Comparison of ENCODE assay signal across 9 cellular contexts in genomic region chr19:46718934-46719551, GRCh38. TPM values are rescaled to one million over a fixed set of nuclear protein-coding genes. Genes with fewer than 3 reads are reported as not detected.
DNase-seq lines count a peak whose midpoint lies in the region; ATAC-seq and TF ChIP-seq lines count a peak whose summit lies in the region.
"Had no signal": no experiment of that assay in that cellular context is flagged by ENCODE, and none has a peak within 500 bp of the region (broad histone marks: within the 10 kb centered on the region; RNA-seq: fewer than 3 reads in every experiment).

No MANE protein-coding gene starts in this region.

- H3K4me3 ChIP-seq in uterus: no peak overlapping the region
- H3K4me3 ChIP-seq: SJSA1 had no signal

- no peaks in the 10 kb centered on the region for H3K27me3 Mint-ChIP-seq in activated CD4-positive, alpha-beta T cell treated with anti-CD3 and anti-CD28 coated beads for 36 hours
- no peaks in the 10 kb centered on the region for H3K27me3 Mint-ChIP-seq in activated naive CD8-positive, alpha-beta T cell treated with anti-CD3 and anti-CD28 coated beads for 36 hours
- no peaks in the 10 kb centered on the region for H3K27me3 Mint-ChIP-seq in stimulated activated memory B cell treated with anti-CD40 and anti-IgM and Interleukin-4, amounts not matched to agents 10 μg/mL and 1 μg/mL and 100 μg/mL, for 72 hours

- H3K9me3 Mint-ChIP-seq in activated CD4-positive, alpha-beta T cell treated with anti-CD3 and anti-CD28 coated beads for 36 hours (ENCODE audit: low read depth): no peaks in the 10 kb centered on the region
- H3K9me3 Mint-ChIP-seq in activated naive CD8-positive, alpha-beta T cell treated with anti-CD3 and anti-CD28 coated beads for 36 hours: no peaks in the 10 kb centered on the region
- H3K9me3 Mint-ChIP-seq in stimulated activated memory B cell treated with anti-CD40 and anti-IgM and Interleukin-4, amounts not matched to agents 10 μg/mL and 1 μg/mL and 100 μg/mL, for 72 hours: no peaks in the 10 kb centered on the region

- H3K4me1 ChIP-seq in uterus: peaks cover 8 to 9% of the 10 kb centered on the region in 2 donors

- H3K27ac Mint-ChIP-seq in activated CD4-positive, alpha-beta T cell treated with anti-CD3 and anti-CD28 coated beads for 36 hours: peak overlapping the region; percentile 95
- peak overlapping the region; percentile 94 for H3K27ac Mint-ChIP-seq in activated naive CD8-positive, alpha-beta T cell treated with anti-CD3 and anti-CD28 coated beads for 36 hours
- H3K27ac Mint-ChIP-seq in stimulated activated memory B cell treated with anti-CD40 and anti-IgM and Interleukin-4, amounts not matched to agents 10 μg/mL and 1 μg/mL and 100 μg/mL, for 72 hours: peak overlapping the region; percentile 82

- CTCF ChIA-PET in activated CD4-positive, alpha-beta T cell treated with anti-CD3 and anti-CD28 coated beads for 36 hours (lab: Charles Lee): no interaction called here

- POLR2A ChIA-PET in activated CD4-positive, alpha-beta T cell treated with anti-CD3 and anti-CD28 coated beads for 36 hours (lab: Charles Lee): interaction anchor here (0.7 kb wide), 1 partner anchor 10 kb away, joined by 3 read pairs; no protein-coding TSS in a partner anchor

- no peak overlapping the region for H3K27ac ChIP-seq in uterus
- H3K27ac ChIP-seq: SJSA1 had no signal

- TF ChIP-seq CTCF in uterus (IDR thresholded peaks at IDR 0.05): no peak

- no peak for TF ChIP-seq POLR2A in uterus (IDR thresholded peaks at IDR 0.05)

- H3K36me3 ChIP-seq in uterus: no peaks in the 10 kb centered on the region

- peaks cover 29% of the 10 kb centered on the region for H3K4me1 Mint-ChIP-seq in activated CD4-positive, alpha-beta T cell treated with anti-CD3 and anti-CD28 coated beads for 36 hours
- peaks cover 36% of the 10 kb centered on the region for H3K4me1 Mint-ChIP-seq in activated naive CD8-positive, alpha-beta T cell treated with anti-CD3 and anti-CD28 coated beads for 36 hours
- H3K4me1 Mint-ChIP-seq in stimulated activated memory B cell treated with anti-CD40 and anti-IgM and Interleukin-4, amounts not matched to agents 10 μg/mL and 1 μg/mL and 100 μg/mL, for 72 hours: peaks cover 82% of the 10 kb centered on the region

- peaks cover 23% of the 10 kb centered on the region for H3K36me3 Mint-ChIP-seq in activated CD4-positive, alpha-beta T cell treated with anti-CD3 and anti-CD28 coated beads for 36 hours (ENCODE audit: low read depth)
- peaks cover 25% of the 10 kb centered on the region for H3K36me3 Mint-ChIP-seq in activated naive CD8-positive, alpha-beta T cell treated with anti-CD3 and anti-CD28 coated beads for 36 hours
- peaks cover 34% of the 10 kb centered on the region for H3K36me3 Mint-ChIP-seq in stimulated activated memory B cell treated with anti-CD40 and anti-IgM and Interleukin-4, amounts not matched to agents 10 μg/mL and 1 μg/mL and 100 μg/mL, for 72 hours

- peak overlapping the region; percentile 94 for H3K4me3 Mint-ChIP-seq in activated CD4-positive, alpha-beta T cell treated with anti-CD3 and anti-CD28 coated beads for 36 hours
- peak overlapping the region; percentile 34 for H3K4me3 Mint-ChIP-seq in activated naive CD8-positive, alpha-beta T cell treated with anti-CD3 and anti-CD28 coated beads for 36 hours
- peak overlapping the region; percentile 93 for H3K4me3 Mint-ChIP-seq in stimulated activated memory B cell treated with anti-CD40 and anti-IgM and Interleukin-4, amounts not matched to agents 10 μg/mL and 1 μg/mL and 100 μg/mL, for 72 hours

- DNase-seq in activated CD4-positive, alpha-beta T cell treated with anti-CD3 and anti-CD28 coated beads for 36 hours: no peak
- no peak for DNase-seq in activated CD4-positive, alpha-beta T cell treated with anti-CD3 and anti-CD28 coated beads, Interleukin-2, amount 50 U/mL, for 1 hour
- DNase-seq in activated naive CD8-positive, alpha-beta T cell treated with anti-CD3 and anti-CD28 coated beads for 36 hours: no peak
- DNase-seq in SW480 (ENCODE audit: low spot score): no peak
- DNase-seq in DMS53 treated with DMSO at 0.1 percent for 48 hours (lab: John Stamatoyannopoulos, UW; ENCODE audit: unreplicated experiment): no peak
- no peak for DNase-seq in uterus

- H3K9me3 ChIP-seq in uterus: no peaks in the 10 kb centered on the region
- H3K9me3 ChIP-seq: SJSA1 had no signal

- no peaks in the 10 kb centered on the region for H3K27me3 ChIP-seq in uterus
- H3K27me3 ChIP-seq: SJSA1 had no signal

- ATAC-seq in activated CD4-positive, alpha-beta T cell treated with anti-CD3 and anti-CD28 coated beads for 36 hours: no peak
- ATAC-seq in HG02642 (IDR thresholded peaks at IDR 0.05; ENCODE audit: poor library complexity, unreplicated experiment): peak; percentile 27
- ATAC-seq in stimulated activated memory B cell treated with anti-CD40 and anti-IgM and Interleukin-4, amounts not matched to agents 10 μg/mL and 1 μg/mL and 100 μg/mL, for 72 hours: peak; percentile 79

- intact Hi-C loops in activated CD4-positive, alpha-beta T cell treated with anti-CD3 and anti-CD28 coated beads for 36 hours (cut with DNase I, micrococcal nuclease): loop anchor here in 1 of 2 experiments (5.0 to 10.0 kb wide), 3 partner anchors 328 to 626 kb away; partner anchors contain the start of genes DHX34, TMEM160 and ZC3H4
- intact Hi-C loops in uterus (cut with DNase I; ENCODE audit: low total_unique reads): no loop called here

RNA-seq across cellular contexts. Expression of gene PRKD2, which starts 2.1 kb away (rescaled TPM):
- 10 to 100 TPM; 76.0 to 78.3 TPM for total RNA-seq in activated CD4-positive, alpha-beta T cell treated with anti-CD3 and anti-CD28 coated beads for 36 hours
- total RNA-seq in activated naive CD8-positive, alpha-beta T cell treated with anti-CD3 and anti-CD28 coated beads for 36 hours: 10 to 100 TPM; 68.6 to 76.2 TPM
- 10 to 100 TPM; 30.8 to 85.7 (median 41.7) TPM for total RNA-seq in uterus

RNA-seq across cellular contexts. Expression of gene FKRP, which starts 26.8 kb away (rescaled TPM):
- 10 to 100 TPM; 12.1 to 16.2 TPM for total RNA-seq in activated CD4-positive, alpha-beta T cell treated with anti-CD3 and anti-CD28 coated beads for 36 hours
- 10 to 100 TPM; 17.3 to 18.8 TPM for total RNA-seq in activated naive CD8-positive, alpha-beta T cell treated with anti-CD3 and anti-CD28 coated beads for 36 hours
- total RNA-seq in uterus: 100 to 1,000 TPM in 1 of 4 donors, 10 to 100 TPM in 2, 1 to 10 TPM in 1; 7.4 to 154 (median 22.1) TPM

RNA-seq across cellular contexts. Expression of gene STRN4, which starts 27.2 kb away (rescaled TPM):
- 10 to 100 TPM; 56.4 to 56.8 TPM for total RNA-seq in activated CD4-positive, alpha-beta T cell treated with anti-CD3 and anti-CD28 coated beads for 36 hours
- total RNA-seq in activated naive CD8-positive, alpha-beta T cell treated with anti-CD3 and anti-CD28 coated beads for 36 hours: 10 to 100 TPM; 54.9 to 57.9 TPM
- 100 to 1,000 TPM in 1 of 4 donors, 10 to 100 TPM in 3; 55.1 to 109 (median 81.8) TPM for total RNA-seq in uterus

RNA-seq across cellular contexts. Expression of gene DACT3, which starts 58.1 kb away (rescaled TPM):
- total RNA-seq in activated CD4-positive, alpha-beta T cell treated with anti-CD3 and anti-CD28 coated beads for 36 hours: 1 to 10 TPM; 2.9 to 3.1 TPM
- total RNA-seq in activated naive CD8-positive, alpha-beta T cell treated with anti-CD3 and anti-CD28 coated beads for 36 hours: 1 to 10 TPM; 3.7 to 3.9 TPM
- total RNA-seq in uterus: 10 to 100 TPM in 3 of 4 donors, under 1 TPM in 1; 0.29 to 90.1 (median 30.3) TPM

Comparison
In these comparisons a context has a peak if more than half of its experiments do, and no peak if none do; other contexts are left out.
1. H3K4me3 Mint-ChIP-seq: peak in every context shown above with its lines; median percentile 94 in activated CD4-positive, alpha-beta T cell treated with anti-CD3 and anti-CD28 coated beads for 36 hours; 93 in stimulated activated memory B cell treated with anti-CD40 and anti-IgM and Interleukin-4, amounts not matched to agents 10 μg/mL and 1 μg/mL and 100 μg/mL, for 72 hours; 34 in activated naive CD8-positive, alpha-beta T cell treated with anti-CD3 and anti-CD28 coated beads for 36 hours.